In the genomic region with DNA sequence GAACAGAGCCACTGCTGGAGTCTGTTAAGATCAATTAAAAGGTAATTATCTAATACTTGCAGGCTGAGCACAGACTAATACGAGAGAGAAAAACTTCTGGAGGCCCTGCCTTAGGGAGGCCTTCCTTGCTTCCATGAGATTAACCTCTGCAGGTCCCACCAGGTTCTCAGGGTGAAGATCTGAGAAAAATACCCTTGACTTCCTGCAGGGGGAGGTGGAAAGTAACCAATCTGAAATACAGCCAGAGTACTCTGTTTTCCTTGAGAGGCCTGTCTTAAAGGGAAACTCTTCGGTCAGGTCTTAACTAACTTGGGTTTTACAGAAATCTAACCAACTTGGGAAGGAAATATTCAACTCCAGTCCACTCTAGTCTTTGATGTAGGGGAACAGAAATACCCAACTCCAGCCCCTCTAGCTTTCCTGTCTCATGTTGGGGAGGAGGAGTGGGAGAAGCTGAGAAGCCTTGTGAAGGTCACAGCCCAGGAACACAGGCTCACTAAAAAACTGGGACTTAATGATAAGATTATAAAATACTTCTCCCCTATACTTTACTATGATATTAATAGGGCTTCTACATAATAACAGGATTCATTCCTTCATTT, we compare ENCODE assay signal across 8 cellular contexts.
DNase-seq lines count a peak whose midpoint lies in the region; ATAC-seq and TF ChIP-seq lines count a peak whose summit lies in the region.

No MANE protein-coding gene starts in this region.

- H3K27ac Mint-ChIP-seq in central memory CD8-positive, alpha-beta T cell (ENCODE audit: low read depth) = no peak overlapping the region

- no peaks in the 10 kb centered on the region for H3K4me1 ChIP-seq in right atrium auricular region

- TF ChIP-seq CTCF in right atrium auricular region (IDR thresholded peaks at IDR 0.05) = peak in 1 of 2 donors; percentile 64

- H3K36me3 ChIP-seq in right atrium auricular region = peaks cover 13% of the 10 kb centered on the region

- peak; percentile 44 for DNase-seq in COLO829 (ENCODE audit: low spot score)
- peak; percentile 11 for DNase-seq in NCI-H226
- DNase-seq in central memory CD8-positive, alpha-beta T cell (ENCODE audit: low spot score in 2 of 2) = no peak
- DNase-seq in myocyte (ENCODE audit: low read depth) = peak; percentile 34
- no peak for DNase-seq in anterior cingulate cortex (lab: John Stamatoyannopoulos, UW)
- no peak for DNase-seq in right atrium auricular region (ENCODE audit: low spot score)

- no peaks in the 10 kb centered on the region for H3K27me3 Mint-ChIP-seq in central memory CD8-positive, alpha-beta T cell

- no peak overlapping the region for H3K4me3 Mint-ChIP-seq in central memory CD8-positive, alpha-beta T cell

- no peaks in the 10 kb centered on the region for H3K27me3 ChIP-seq in right atrium auricular region

- H3K9me3 ChIP-seq in right atrium auricular region = no peaks in the 10 kb centered on the region

- no peak overlapping the region for H3K27ac ChIP-seq in right atrium auricular region

- H3K4me3 ChIP-seq in right atrium auricular region = no peak overlapping the region

- peaks cover 10% of the 10 kb centered on the region for H3K36me3 Mint-ChIP-seq in central memory CD8-positive, alpha-beta T cell (ENCODE audit: insufficient read depth)

- ATAC-seq in GM18517 (IDR thresholded peaks at IDR 0.05; ENCODE audit: unreplicated experiment) (peak; percentile 94), HG02852 (IDR thresholded peaks at IDR 0.05; ENCODE audit: unreplicated experiment) (peak; percentile 91)
- peak; percentile 40 for ATAC-seq in central memory CD8-positive, alpha-beta T cell (replicated peaks; ENCODE audit: extremely low read depth, poor library complexity, severe bottlenecking)

- no peaks in the 10 kb centered on the region for H3K9me3 Mint-ChIP-seq in central memory CD8-positive, alpha-beta T cell

- H3K4me1 Mint-ChIP-seq in central memory CD8-positive, alpha-beta T cell = no peaks in the 10 kb centered on the region

Comparison
In these comparisons a context has a peak if more than half of its experiments do, and no peak if none do; other contexts are left out.
1. DNase-seq: peak in COLO829 (single experiment), NCI-H226 (single experiment) and myocyte (single experiment); none in central memory CD8-positive, alpha-beta T cell (0 of 2), anterior cingulate cortex (0 of 58) and right atrium auricular region (single experiment).
2. ATAC-seq: peak in every context shown above with its lines; median percentile 94 in GM18517; 91 in HG02852; 40 in central memory CD8-positive, alpha-beta T cell.